ENCODE assay signal across 11 cellular contexts in the genomic region with DNA sequence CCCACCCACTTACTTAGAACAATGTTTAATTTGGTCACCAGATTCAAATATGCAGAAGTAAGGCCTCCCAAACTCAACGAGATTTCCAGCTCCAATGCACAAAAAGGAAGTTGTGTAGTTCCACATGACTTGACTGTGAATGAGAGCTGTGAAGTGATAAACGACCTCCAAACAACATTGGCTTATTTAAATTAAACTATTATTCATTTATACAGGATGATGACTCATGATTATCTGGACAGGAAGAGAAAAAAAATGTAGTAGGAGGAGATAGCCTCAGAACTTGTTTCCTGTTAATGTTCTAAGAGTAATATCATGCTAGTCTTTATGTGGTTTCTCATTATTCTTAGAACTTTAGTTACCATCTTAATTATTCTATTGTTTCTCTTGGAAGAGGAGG.
DNase-seq lines count a peak whose midpoint lies in the region; ATAC-seq and TF ChIP-seq lines count a peak whose summit lies in the region.
"Had no signal": no experiment of that assay in that cellular context is flagged by ENCODE, and none has a peak within 500 bp of the region (broad histone marks: within the 10 kb centered on the region; RNA-seq: fewer than 3 reads in every experiment).

No MANE protein-coding gene starts in this region.

- H3K4me1 Mint-ChIP-seq in type B pancreatic cell (ENCODE audit: unreplicated experiment) = peaks cover 19% of the 10 kb centered on the region

- TF ChIP-seq CTCF in type B pancreatic cell (conservative IDR thresholded peaks at IDR 0.05) = no peak
- no peak for TF ChIP-seq CTCF in testis (IDR thresholded peaks at IDR 0.05)

- H3K4me1 ChIP-seq in testis = no peaks in the 10 kb centered on the region

- DNase-seq in HCEC 1CT (peak; percentile 90), foreskin melanocyte (peak; percentile 81), type B pancreatic cell (ENCODE audit: extremely low spot score, unreplicated experiment) (no peak), testis (no peak), epidermal melanocyte (ENCODE audit: insufficient read length, low spot score) (no peak)
- DNase-seq: activated T-cell treated with anti-CD3 and anti-CD28 coated beads, Interleukin-2, amount 50 U/mL, for 4 hours; midbrain; NCI-H187 treated with DMSO at 0.1 percent for 48 hours had no signal

- peak overlapping the region; percentile 27 for H3K4me3 Mint-ChIP-seq in type B pancreatic cell
- H3K4me3 Mint-ChIP-seq: activated T-cell treated with anti-CD3 and anti-CD28 coated beads, Interleukin-2, amount 50 U/mL, for 4 hours had no signal

- H3K9me3 ChIP-seq in testis = no peaks in the 10 kb centered on the region

- peaks cover 9% of the 10 kb centered on the region for H3K36me3 Mint-ChIP-seq in type B pancreatic cell

- ATAC-seq in SK-N-SH treated with all-trans-retinoic acid at 6 μM for 48 hours (0 out of 3 replicates have a peak, but pooled peaks have one; percentile 21), GM21367 (IDR thresholded peaks at IDR 0.05; ENCODE audit: unreplicated experiment) (no peak)
- ATAC-seq: activated T-cell treated with anti-CD3 and anti-CD28 coated beads, Interleukin-2, amount 50 U/mL, for 4 hours; sciatic nerve had no signal

- H3K27ac ChIP-seq in testis = no peak overlapping the region

- H3K36me3 ChIP-seq in testis (ENCODE audit: low read depth, missing control alignments) = no peaks in the 10 kb centered on the region

- intact Hi-C loops in testis (cut with DNase I; ENCODE audit: low total_unique reads) = no loop called here

- WGBS in testis, 2 donors = 39 to 42% methylated on average over 2 of the region's 2 CpGs

- no peaks in the 10 kb centered on the region for H3K27me3 ChIP-seq in testis

- H3K9me3 Mint-ChIP-seq in type B pancreatic cell = peaks cover 15% of the 10 kb centered on the region
- H3K9me3 Mint-ChIP-seq: activated T-cell treated with anti-CD3 and anti-CD28 coated beads, Interleukin-2, amount 50 U/mL, for 4 hours had no signal

- no peak overlapping the region for H3K27ac Mint-ChIP-seq in type B pancreatic cell

- peaks cover 3% of the 10 kb centered on the region for H3K27me3 Mint-ChIP-seq in type B pancreatic cell

- no peak for TF ChIP-seq POLR2A in testis (IDR thresholded peaks at IDR 0.05)

- no peak overlapping the region for H3K4me3 ChIP-seq in testis

TF ChIP-seq in SK-N-SH treated with all-trans-retinoic acid at 6 μM for 48 hours, 23 proteins besides CTCF, POLR2A, EP300 and RAD21:
- TF ChIP-seq CSDC2 (CRISPR knock-in tag; IDR thresholded peaks at IDR 0.05) = no peak
- no peak for TF ChIP-seq PATZ1 (CRISPR knock-in tag; IDR thresholded peaks at IDR 0.05; ENCODE audit: borderline replicate concordance)
- TF ChIP-seq OSR1 (CRISPR knock-in tag; IDR thresholded peaks at IDR 0.05) = no peak
- TF ChIP-seq RARB (CRISPR knock-in tag; IDR thresholded peaks at IDR 0.05) = no peak
- TF ChIP-seq ZNF70 (CRISPR knock-in tag; IDR thresholded peaks at IDR 0.05) = no peak
- TF ChIP-seq TOX (CRISPR knock-in tag; IDR thresholded peaks at IDR 0.05; ENCODE audit: borderline replicate concordance) = no peak
- TF ChIP-seq ZFP3 (CRISPR knock-in tag; IDR thresholded peaks at IDR 0.05) = no peak
- no peak for TF ChIP-seq TCF4 (CRISPR knock-in tag; IDR thresholded peaks at IDR 0.05; ENCODE audit: borderline replicate concordance)
- TF ChIP-seq PPARA (CRISPR knock-in tag; IDR thresholded peaks at IDR 0.05; ENCODE audit: borderline replicate concordance) = no peak
- TF ChIP-seq BACH2 (CRISPR knock-in tag; IDR thresholded peaks at IDR 0.05; ENCODE audit: borderline replicate concordance) = no peak
- no peak for TF ChIP-seq ZNF565 (CRISPR knock-in tag; conservative IDR thresholded peaks at IDR 0.05; ENCODE audit: low read depth)
- no peak for TF ChIP-seq ISL1 (CRISPR knock-in tag; IDR thresholded peaks at IDR 0.05)
- no peak for TF ChIP-seq CSRNP3 (CRISPR knock-in tag; IDR thresholded peaks at IDR 0.05)

Comparison
In these comparisons a context has a peak if more than half of its experiments do, and no peak if none do; other contexts are left out.
1. DNase-seq: peak in HCEC 1CT (single experiment) and foreskin melanocyte (single experiment); none in type B pancreatic cell (single experiment), testis (single experiment) and epidermal melanocyte (single experiment).